Comparison of ENCODE assay signal across 8 cellular contexts in genomic region chr19:13060233-13060963, GRCh38. TPM values are rescaled to one million over a fixed set of nuclear protein-coding genes. Genes with fewer than 3 reads are reported as not detected.
DNase-seq lines count a peak whose midpoint lies in the region; ATAC-seq, FAIRE-seq and TF ChIP-seq lines count a peak whose summit lies in the region.

No MANE protein-coding gene starts in this region.

- H3K9me3 ChIP-seq in upper lobe of left lung = no peaks in the 10 kb centered on the region

- H3K4me1 Mint-ChIP-seq in activated T-cell treated with anti-CD3 and anti-CD28 coated beads, Interleukin-2, amount 50 U/mL, for 24 hours (ENCODE audit: low read depth) = peaks cover 8% of the 10 kb centered on the region

- no peak for TF ChIP-seq POLR2A in upper lobe of left lung (IDR thresholded peaks at IDR 0.05)

- H3K4me3 ChIP-seq in upper lobe of left lung = peak overlapping the region in 3 of 4 donors; percentile 26 to 50 (median 49)

- no peak overlapping the region for H3K27ac Mint-ChIP-seq in activated T-cell treated with anti-CD3 and anti-CD28 coated beads, Interleukin-2, amount 50 U/mL, for 24 hours

- no peaks in the 10 kb centered on the region for H3K36me3 Mint-ChIP-seq in activated T-cell treated with anti-CD3 and anti-CD28 coated beads, Interleukin-2, amount 50 U/mL, for 24 hours (ENCODE audit: low read depth)

- peak; percentile 59 for ATAC-seq in left colon
- peak in 1 of 2 donors; percentile 4 for ATAC-seq in upper lobe of left lung (ENCODE audit: low FRiP score in 2 of 2)

- intact Hi-C loops in left colon (cut with DNase I, micrococcal nuclease) = no loop called here

- peaks cover 22% of the 10 kb centered on the region for H3K27me3 Mint-ChIP-seq in activated T-cell treated with anti-CD3 and anti-CD28 coated beads, Interleukin-2, amount 50 U/mL, for 24 hours

- H3K36me3 ChIP-seq in upper lobe of left lung = no peaks in the 10 kb centered on the region

- DNase-seq in activated T-cell treated with anti-CD3 and anti-CD28 coated beads, Interleukin-2, amount 50 U/mL, for 24 hours = no peak
- DNase-seq in activated T-cell treated with anti-CD3 and anti-CD28 coated beads, Interleukin-2, amount 50 U/mL, for 1 hour = no peak
- peak in 31 of 58 donors; percentile 21 to 77 (median 51) for DNase-seq in anterior cingulate cortex (lab: John Stamatoyannopoulos, UW)
- DNase-seq in left colon = peak; percentile 55 to 59
- peak; percentile 48 to 54 for DNase-seq in upper lobe of left lung
- no peak for DNase-seq in RCC 7860 (ENCODE audit: low spot score)
- DNase-seq in UCSD-AML1 (lab: John Stamatoyannopoulos, UW; ENCODE audit: unreplicated experiment) = no peak
- DNase-seq in NCI-H524 (lab: John Stamatoyannopoulos, UW) = no peak

- TF ChIP-seq CTCF in upper lobe of left lung (IDR thresholded peaks at IDR 0.05) = no peak

- H3K4me3 Mint-ChIP-seq in activated T-cell treated with anti-CD3 and anti-CD28 coated beads, Interleukin-2, amount 50 U/mL, for 24 hours = peak overlapping the region; percentile 70

- no peaks in the 10 kb centered on the region for H3K9me3 Mint-ChIP-seq in activated T-cell treated with anti-CD3 and anti-CD28 coated beads, Interleukin-2, amount 50 U/mL, for 24 hours

- no peaks in the 10 kb centered on the region for H3K27me3 ChIP-seq in upper lobe of left lung

- no peak for FAIRE-seq in RCC 7860 (lab: Jason Lieb, UNC)

- peaks cover 65 to 84% (median 77%) of the 10 kb centered on the region in 4 donors for H3K4me1 ChIP-seq in upper lobe of left lung

- H3K27ac ChIP-seq in upper lobe of left lung = peak overlapping the region; percentile 63 to 97 (median 74)

- TF ChIP-seq EP300 in upper lobe of left lung (IDR thresholded peaks at IDR 0.05) = no peak

- 8 to 36% methylated on average over 9 to 19 of the region's 19 CpGs for WGBS in upper lobe of left lung, 2 donors

RNA-seq across cellular contexts. Expression of gene LYL1, which starts 42.3 kb away (rescaled TPM):
- total RNA-seq in left colon (1 to 10 TPM; 2.0 to 4.5 TPM), upper lobe of left lung (10 to 100 TPM; 22.6 to 55.5 (median 31.4) TPM)

RNA-seq across cellular contexts. Expression of gene TRMT1, which starts 56.1 kb away (rescaled TPM):
- total RNA-seq in left colon = 10 to 100 TPM; 22.0 to 23.6 TPM
- total RNA-seq in upper lobe of left lung = 10 to 100 TPM; 27.2 to 92.2 (median 33.1) TPM

RNA-seq across cellular contexts. Expression of gene NACC1, which starts 57.7 kb away (rescaled TPM):
- total RNA-seq in left colon (10 to 100 TPM; 56.1 to 67.2 TPM), upper lobe of left lung (10 to 100 TPM; 22.0 to 96.1 (median 55.7) TPM)

Comparison
In these comparisons a context has a peak if more than half of its experiments do, and no peak if none do; other contexts are left out.
1. DNase-seq: peak in anterior cingulate cortex (31 of 58), left colon (2 of 2) and upper lobe of left lung (2 of 2); none in activated T-cell treated with anti-CD3 and anti-CD28 coated beads, Interleukin-2, amount 50 U/mL, for 24 hours (single experiment), activated T-cell treated with anti-CD3 and anti-CD28 coated beads, Interleukin-2, amount 50 U/mL, for 1 hour (single experiment), RCC 7860 (single experiment), UCSD-AML1 (single experiment) and NCI-H524 (0 of 2).
2. RNA of gene LYL1, which starts 42.3 kb away (total RNA-seq): 22.6 to 55.5 TPM in upper lobe of left lung; 2.0 to 4.5 TPM in left colon; every median in the first group is over 4 times any median in the second.